27 cellular contexts compared by ENCODE assay signal in genomic region chr5:173507171-173507570, GRCh38.
"Had no signal": no experiment of that assay in that cellular context is flagged by ENCODE, and none has a peak within 500 bp of the region (broad histone marks: within the 10 kb centered on the region; RNA-seq: fewer than 3 reads in every experiment).

No MANE protein-coding gene starts in this region.

- H3K9me3 ChIP-seq: neutrophil, pancreas, prostate gland, right lobe of liver, testis, upper lobe of right lung, uterus had no signal

- DNase-seq: naive thymus-derived CD8-positive, alpha-beta T cell; nephron progenitor cell; nucleus accumbens; pancreas; retina; right lobe of liver; spleen; stimulated activated CD4-positive, alpha-beta T cell treated with anti-CD3 and anti-CD28 coated beads, Interleukin-12 subunit alpha, Interleukin-12 subunit beta, amount 100 ng/mL, for 4 hours; stimulated activated CD4-positive, alpha-beta T cell treated with anti-CD3 and anti-CD28 coated beads, Interleukin-1b, Interleukin-23, amount 100 ng/mL, for 48 hours; stimulated activated CD4-positive, alpha-beta T cell treated with anti-CD3 and anti-CD28 coated beads, Interleukin-4, amount 100 ng/mL, for 1 hour; stimulated activated CD4-positive, alpha-beta T cell treated with anti-CD3 and anti-CD28 coated beads, Interleukin-4, amount 100 ng/mL, for 4 hours; stimulated activated CD8-positive, alpha-beta memory T cell treated with anti-CD3 and anti-CD28 coated beads, Interleukin-4, amount 100 ng/mL, for 48 hours; stimulated activated naive CD4-positive, alpha-beta T cell; stimulated activated naive CD8-positive, alpha-beta T cell treated with anti-CD3 and anti-CD28 coated beads, Interleukin-15, amount 100 ng/mL, for 72 hours; stimulated activated naive CD8-positive, alpha-beta T cell treated with anti-CD3 and anti-CD28 coated beads, Interleukin-15, Interleukin-2, amounts not matched to agents 100 U/mL and 50 U/mL, for 24 hours; substantia nigra; testis; tibial artery; transverse colon; upper lobe of right lung; uterus had no signal

- H3K27ac ChIP-seq: neutrophil, pancreas, prostate gland, right lobe of liver, skin epidermis, spleen, suprapubic skin, testis, tibial artery, transverse colon, upper lobe of right lung, uterus had no signal

- H3K4me3 ChIP-seq: pancreas, prostate gland, right lobe of liver, skin epidermis, smooth muscle cell, spleen, suprapubic skin, testis, tibial artery, transverse colon, upper lobe of right lung, uterus had no signal

- H3K27me3 ChIP-seq: pancreas, right lobe of liver, suprapubic skin, testis, tibial artery, uterus had no signal

- H3K4me1 ChIP-seq: prostate gland, right lobe of liver, spleen, suprapubic skin, testis, tibial artery, transverse colon, upper lobe of right lung, uterus had no signal

- ATAC-seq: naive thymus-derived CD8-positive, alpha-beta T cell; pancreas; right lobe of liver; stimulated activated memory B cell treated with anti-CD40 and anti-IgM and Interleukin-4, amounts not matched to agents 10 μg/mL and 1 μg/mL and 100 μg/mL, for 72 hours; stimulated activated naive CD8-positive, alpha-beta T cell treated with anti-CD3 and anti-CD28 coated beads, Interleukin-15, amount 100 ng/mL, for 72 hours; stimulated activated naive CD8-positive, alpha-beta T cell treated with anti-CD3 and anti-CD28 coated beads, Interleukin-15, Interleukin-2, amounts not matched to agents 100 U/mL and 50 U/mL, for 24 hours; upper lobe of right lung had no signal

- H3K4me2 ChIP-seq: smooth muscle cell had no signal

- H3K36me3 ChIP-seq: neutrophil, pancreas, prostate gland, right lobe of liver, spleen, suprapubic skin, tibial artery, transverse colon, upper lobe of right lung, uterus had no signal
